Comparison of ENCODE assay signal across 15 cellular contexts in the genomic region with DNA sequence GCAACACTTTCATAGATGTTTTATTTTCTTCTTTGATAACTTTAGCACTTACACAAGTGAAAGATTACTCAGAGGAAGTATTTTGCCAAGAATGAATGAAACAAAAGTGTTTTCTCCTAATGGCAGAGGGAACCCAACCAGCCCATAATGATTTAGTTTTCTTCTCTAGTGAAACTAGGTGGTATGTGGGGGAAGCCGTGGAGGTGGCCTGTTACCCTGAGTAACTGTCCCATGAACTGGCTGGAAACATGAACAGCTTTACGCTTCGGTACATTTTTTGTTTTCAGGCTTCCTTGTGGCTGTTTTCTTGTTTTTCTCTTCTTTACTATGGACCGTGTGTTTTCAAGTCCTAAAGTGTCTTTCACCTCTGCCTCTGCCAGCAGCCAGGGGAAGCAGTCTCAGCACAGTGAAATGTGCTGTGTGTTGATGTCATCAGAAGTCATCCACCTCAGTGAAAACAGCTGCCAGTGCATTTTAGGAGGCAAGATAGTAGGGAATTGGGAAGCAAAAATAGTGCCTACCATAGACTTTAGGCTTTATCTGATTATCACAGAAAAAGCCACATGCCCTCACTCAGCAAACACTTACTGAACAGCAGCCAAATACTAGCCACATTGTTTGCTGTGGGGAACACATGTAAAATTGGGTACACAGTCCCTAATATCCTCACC.
A peak's percentile ranks its signal among the peaks of the same experiment; 100 is the strongest.
DNase-seq lines count a peak whose midpoint lies in the region; ATAC-seq and TF ChIP-seq lines count a peak whose summit lies in the region.
"Had no signal": no experiment of that assay in that cellular context is flagged by ENCODE, and none has a peak within 500 bp of the region (broad histone marks: within the 10 kb centered on the region; RNA-seq: fewer than 3 reads in every experiment).

No MANE protein-coding gene starts in this region.

- peaks cover 0 to 3% (median 0%) of the 10 kb centered on the region in 4 donors for H3K4me1 Mint-ChIP-seq in CD4-positive, alpha-beta memory T cell
- peaks cover 14% of the 10 kb centered on the region for H3K4me1 Mint-ChIP-seq in endodermal cell

- no peak for ATAC-seq in HG02938 (IDR thresholded peaks at IDR 0.05; ENCODE audit: unreplicated experiment)
- ATAC-seq: esophagus mucosa had no signal

- H2AFZ ChIP-seq in mesenchymal stem cell (ENCODE audit: low read depth, low read length): no peak overlapping the region

- no peaks in the 10 kb centered on the region for H3K4me1 ChIP-seq in CD4-positive, alpha-beta memory T cell (ENCODE audit: insufficient read depth, low read length)
- H3K4me1 ChIP-seq in endodermal cell (ENCODE audit: control insufficient read depth, insufficient read depth, low read length): no peaks in the 10 kb centered on the region
- no peaks in the 10 kb centered on the region for H3K4me1 ChIP-seq in mesenchymal stem cell (ENCODE audit: control insufficient read depth, insufficient read depth, low read depth, low read length)
- H3K4me1 ChIP-seq: BLaER1 had no signal

- no peak overlapping the region for H3K23ac ChIP-seq in mesenchymal stem cell (ENCODE audit: low read length in 2 of 2)

- no peaks in the 10 kb centered on the region for H3K27me3 ChIP-seq in CD4-positive, alpha-beta memory T cell (ENCODE audit: insufficient read depth, low read length)
- no peaks in the 10 kb centered on the region for H3K27me3 ChIP-seq in endodermal cell (ENCODE audit: control insufficient read depth, insufficient read depth, low read length, poor library complexity, severe bottlenecking)
- no peaks in the 10 kb centered on the region for H3K27me3 ChIP-seq in mesenchymal stem cell (ENCODE audit: control insufficient read depth in 1 of 2, insufficient read depth in 1 of 2, low read length in 2 of 2)
- H3K27me3 ChIP-seq: BLaER1 had no signal

- no peaks in the 10 kb centered on the region for H3K27me3 Mint-ChIP-seq in CD4-positive, alpha-beta memory T cell
- H3K27me3 Mint-ChIP-seq in endodermal cell (ENCODE audit: insufficient read depth): no peaks in the 10 kb centered on the region

- intact Hi-C loops in CD4-positive, alpha-beta memory T cell (cut with micrococcal nuclease): no loop called here

- no peak overlapping the region for H2BK12ac ChIP-seq in mesenchymal stem cell (ENCODE audit: low read length in 2 of 2)

- WGBS in endodermal cell (ENCODE audit: insufficient coverage in 1 of 2, insufficient read length in 1 of 2), 2 experiments: 92 to 100% methylated on average over 1 to 4 of the region's 4 CpGs
- WGBS in mesenchymal stem cell: 83% methylated on average over 4 of the region's 4 CpGs

- no peak overlapping the region for H3K14ac ChIP-seq in mesenchymal stem cell (ENCODE audit: low read length in 2 of 2)

- peaks cover 75 to 80% of the 10 kb centered on the region in 2 donors for H3K36me3 Mint-ChIP-seq in CD4-positive, alpha-beta memory T cell
- H3K36me3 Mint-ChIP-seq in endodermal cell (ENCODE audit: low read depth): peaks cover 14% of the 10 kb centered on the region

- no peak for TF ChIP-seq CTCF in endodermal cell (conservative IDR thresholded peaks at IDR 0.05)

- no peak overlapping the region for H2BK120ac ChIP-seq in mesenchymal stem cell (ENCODE audit: low read depth, low read length)

- H3K9me3 ChIP-seq in CD4-positive, alpha-beta memory T cell (ENCODE audit: control insufficient read depth in 1 of 2, low read length in 2 of 2): no peaks in the 10 kb centered on the region
- H3K9me3 ChIP-seq in endodermal cell (ENCODE audit: control insufficient read depth, low read length): no peaks in the 10 kb centered on the region
- H3K9me3 ChIP-seq in mesenchymal stem cell (ENCODE audit: control insufficient read depth, low read length): no peaks in the 10 kb centered on the region
- H3K9me3 ChIP-seq: BLaER1 had no signal

- no peak overlapping the region for H4K8ac ChIP-seq in mesenchymal stem cell (ENCODE audit: low read length)

- POLR2A ChIA-PET in CD4-positive, alpha-beta memory T cell (lab: Charles Lee; ENCODE audit: partially characterized antibody): no interaction called here

- CTCF ChIA-PET in CD4-positive, alpha-beta memory T cell (lab: Charles Lee; ENCODE audit: partially characterized antibody): no interaction called here

- no peak overlapping the region for H3K4ac ChIP-seq in mesenchymal stem cell (ENCODE audit: low read depth in 1 of 2, low read length in 2 of 2)

- H3K27ac Mint-ChIP-seq in CD4-positive, alpha-beta memory T cell: peak overlapping the region in 4 of 7 donors; percentile 4 to 62 (median 46)
- H3K27ac Mint-ChIP-seq in endodermal cell: peak overlapping the region; percentile 64

- no peak overlapping the region for H3K18ac ChIP-seq in mesenchymal stem cell (ENCODE audit: low read depth in 1 of 2, low read length in 2 of 2)

- H3K27ac ChIP-seq in CD4-positive, alpha-beta memory T cell (ENCODE audit: low read depth, low read length): no peak overlapping the region
- H3K27ac ChIP-seq in endodermal cell (ENCODE audit: low read depth, low read length): peak overlapping the region; percentile 69
- no peak overlapping the region for H3K27ac ChIP-seq in mesenchymal stem cell (ENCODE audit: low read length, poor library complexity, severe bottlenecking)
- H3K27ac ChIP-seq: BLaER1 had no signal

- H3K4me3 Mint-ChIP-seq in CD4-positive, alpha-beta memory T cell: no peak overlapping the region
- H3K4me3 Mint-ChIP-seq in endodermal cell: no peak overlapping the region

- H3K9ac ChIP-seq in endodermal cell (ENCODE audit: extremely low read depth, low read length, poor library complexity, severe bottlenecking) (no peak overlapping the region), mesenchymal stem cell (ENCODE audit: low read length) (peak overlapping the region; percentile 64)
- H3K9ac ChIP-seq: BLaER1 had no signal

- H3K36me3 ChIP-seq in CD4-positive, alpha-beta memory T cell (ENCODE audit: insufficient read depth, low read length): peaks cover 34% of the 10 kb centered on the region
- peaks cover 28% of the 10 kb centered on the region for H3K36me3 ChIP-seq in endodermal cell (ENCODE audit: control insufficient read depth, insufficient read depth, low read length)
- peaks cover 3 to 16% of the 10 kb centered on the region in 2 experiments for H3K36me3 ChIP-seq in mesenchymal stem cell (ENCODE audit: control insufficient read depth in 1 of 2, insufficient read depth in 2 of 2, low read depth in 1 of 2, low read length in 2 of 2)

- no peaks in the 10 kb centered on the region for H3K79me1 ChIP-seq in mesenchymal stem cell (replicated peaks; ENCODE audit: low read length, poor library complexity, severe bottlenecking)

- no peak overlapping the region for H2BK15ac ChIP-seq in mesenchymal stem cell (ENCODE audit: low read depth, poor library complexity, severe bottlenecking)

- H3K4me2 ChIP-seq in mesenchymal stem cell (ENCODE audit: low read length, poor library complexity, severe bottlenecking): no peak overlapping the region
- H3K4me2 ChIP-seq: BLaER1 had no signal

- H3K9me3 Mint-ChIP-seq in CD4-positive, alpha-beta memory T cell: no peaks in the 10 kb centered on the region
- no peaks in the 10 kb centered on the region for H3K9me3 Mint-ChIP-seq in endodermal cell

- H3K4me3 ChIP-seq in CD4-positive, alpha-beta memory T cell (ENCODE audit: low read length in 2 of 2): no peak overlapping the region
- H3K4me3 ChIP-seq in endodermal cell (ENCODE audit: low read length) (no peak overlapping the region), mesenchymal stem cell (ENCODE audit: insufficient read depth in 1 of 2, low read depth in 1 of 2, low read length in 2 of 2) (peak overlapping the region in 1 of 2 experiments; percentile 27)
- H3K4me3 ChIP-seq: BLaER1 had no signal

- no peak for DNase-seq in CD4-positive, alpha-beta memory T cell
- DNase-seq in HS-5 (ENCODE audit: low read depth): peak; percentile 35
- no peak for DNase-seq in endodermal cell
- DNase-seq in mesenchymal stem cell: no peak
- DNase-seq in NCI-H2171 treated with DMSO at 0.1 percent for 48 hours (lab: John Stamatoyannopoulos, UW): no peak
- DNase-seq in COLO668 (lab: John Stamatoyannopoulos, UW; ENCODE audit: unreplicated experiment): no peak
- no peak for DNase-seq in NCI-H2227 treated with DMSO at 0.1 percent for 48 hours (lab: John Stamatoyannopoulos, UW)
- DNase-seq: activated naive CD4-positive, alpha-beta T cell treated with anti-CD3 and anti-CD28 coated beads, Interleukin-2, amount 50 U/mL, for 16 hours; NCI-H1092 treated with DMSO at 0.1 percent for 48 hours; NCI-H510A treated with DMSO at 0.1 percent for 48 hours; stimulated activated CD4-positive, alpha-beta T cell treated with anti-CD3 and anti-CD28 coated beads, Interleukin-4, amount 100 ng/mL, for 1 hour; stimulated activated naive CD4-positive, alpha-beta T cell treated with Interleukin-2 at 50 U/mL for 16 hours had no signal

- no peak overlapping the region for H2AK5ac ChIP-seq in mesenchymal stem cell (ENCODE audit: low read length, severe bottlenecking)

- H2BK5ac ChIP-seq in mesenchymal stem cell (ENCODE audit: low read depth, low read length, poor library complexity, severe bottlenecking): no peak overlapping the region

- H4K91ac ChIP-seq in mesenchymal stem cell (ENCODE audit: low read length): no peak overlapping the region
